Comparison of ENCODE assay signal across 32 cellular contexts in genomic region chr7:84591897-84592296, GRCh38.
DNase-seq lines count a peak whose midpoint lies in the region; ATAC-seq, FAIRE-seq and TF ChIP-seq lines count a peak whose summit lies in the region.
"Had no signal": no experiment of that assay in that cellular context is flagged by ENCODE, and none has a peak within 500 bp of the region (broad histone marks: within the 10 kb centered on the region; RNA-seq: fewer than 3 reads in every experiment).

No MANE protein-coding gene starts in this region.

- no peaks in the 10 kb centered on the region for H4K20me1 ChIP-seq in HepG2 (ENCODE audit: insufficient read depth, low read length)
- no peaks in the 10 kb centered on the region for H4K20me1 ChIP-seq in GM12878 (ENCODE audit: control insufficient read depth, insufficient read depth)
- H4K20me1 ChIP-seq: BLaER1; BLaER1 treated with 17β-estradiol and CSF1 and Interleukin-3, amounts not matched to agents 10 nM and 100 nM had no signal

- no peaks in the 10 kb centered on the region for H3K4me1 ChIP-seq in HepG2 (ENCODE audit: insufficient read depth, low read length)
- no peaks in the 10 kb centered on the region for H3K4me1 ChIP-seq in right lobe of liver
- no peaks in the 10 kb centered on the region for H3K4me1 ChIP-seq in GM12878 (ENCODE audit: control insufficient read depth, insufficient read depth, low read length)
- H3K4me1 ChIP-seq: A549; BE2C; BLaER1; BLaER1 treated with 17β-estradiol and CSF1 and Interleukin-3, amounts not matched to agents 10 nM and 100 nM; Caco-2 had no signal

- H2AFZ ChIP-seq in HepG2 (ENCODE audit: low read length) = no peak overlapping the region
- H2AFZ ChIP-seq in GM12878 (ENCODE audit: control insufficient read depth, low read depth, low read length) = no peak overlapping the region

- peaks cover 6% of the 10 kb centered on the region for H3K36me3 Mint-ChIP-seq in chondrocyte (ENCODE audit: low read depth)
- H3K36me3 Mint-ChIP-seq: CD14-positive monocyte; CD4-positive, alpha-beta memory T cell; CD4-positive, CD25-positive, alpha-beta regulatory T cell; CD8-positive, alpha-beta memory T cell; CD8-positive, alpha-beta T cell had no signal

- H3K9me3 Mint-ChIP-seq in chondrocyte (ENCODE audit: low read depth) = peaks cover 14% of the 10 kb centered on the region
- H3K9me3 Mint-ChIP-seq: CD4-positive, alpha-beta T cell; CD8-positive, alpha-beta T cell had no signal

- no peak overlapping the region for H3K4me3 Mint-ChIP-seq in chondrocyte (ENCODE audit: unreplicated experiment)
- H3K4me3 Mint-ChIP-seq: B cell; CD14-positive monocyte; CD4-positive, alpha-beta memory T cell; CD4-positive, alpha-beta T cell; CD4-positive, CD25-positive, alpha-beta regulatory T cell; CD8-positive, alpha-beta memory T cell; CD8-positive, alpha-beta T cell had no signal

- no peak overlapping the region for H3K27ac Mint-ChIP-seq in chondrocyte (ENCODE audit: unreplicated experiment)
- H3K27ac Mint-ChIP-seq: B cell; CD14-positive monocyte; CD4-positive, alpha-beta memory T cell; CD4-positive, alpha-beta T cell; CD4-positive, CD25-positive, alpha-beta regulatory T cell; CD8-positive, alpha-beta memory T cell; CD8-positive, alpha-beta T cell had no signal

- intact Hi-C loops in HepG2 (cut with micrococcal nuclease; ENCODE audit: unreplicated experiment) (no loop called here), right lobe of liver (cut with DNase I) (no loop called here), GM12878 (cut with micrococcal nuclease; ENCODE audit: unreplicated experiment) (no loop called here)

- SMC1A ChIA-PET in GM12878 (lab: Charles Lee; ENCODE audit: uncharacterized antibody, unreplicated experiment) = no interaction called here

- H3K4me3 ChIP-seq in HepG2 (replicated peaks in 1 of 3; ENCODE audit: insufficient read depth in 1 of 3, low read depth in 2 of 3, low read length in 3 of 3) (no peak overlapping the region), right lobe of liver (no peak overlapping the region), GM12878 (no peak overlapping the region)
- H3K4me3 ChIP-seq: A549; BLaER1; BLaER1 treated with 17β-estradiol and CSF1 and Interleukin-3, amounts not matched to agents 10 nM and 100 nM had no signal

- in situ Hi-C loops in HepG2 (cut with HindIII; ENCODE audit: extremely low pct_ligation_motif_present, low pct_unique_long_range_greater_than_20kb) (no loop called here), GM12878 (cut with MboI) (no loop called here)

- BruUV-seq in HepG2 (replicated peaks; lab: Mats Ljungman, UMichigan) = no TSS peak
- BruUV-seq in GM12878 (replicated peaks; lab: Mats Ljungman, UMichigan) = no TSS peak

- no peak for TF ChIP-seq CTCF in HepG2 (CRISPR knock-in tag; IDR thresholded peaks at IDR 0.05)
- TF ChIP-seq CTCF in right lobe of liver (IDR thresholded peaks at IDR 0.05) = no peak
- TF ChIP-seq CTCF in GM12878 (IDR thresholded peaks at IDR 0.05 in 2 of 3, conservative IDR thresholded peaks at IDR 0.05 in 1 of 3; ENCODE audit: control insufficient read depth in 2 of 3, extremely low read depth in 1 of 3, insufficient read depth in 1 of 3, low read depth in 3 of 3, low read length in 3 of 3) = no peak
- TF ChIP-seq CTCF in chondrocyte (IDR thresholded peaks at IDR 0.05) = no peak

- no peaks in the 10 kb centered on the region for H3K4me1 Mint-ChIP-seq in chondrocyte (ENCODE audit: low read depth)
- H3K4me1 Mint-ChIP-seq: B cell; CD14-positive monocyte; CD4-positive, alpha-beta memory T cell; CD4-positive, CD25-positive, alpha-beta regulatory T cell; CD8-positive, alpha-beta memory T cell had no signal

- TF ChIP-seq EP300 in HepG2 (IDR thresholded peaks at IDR 0.05; ENCODE audit: low read depth in 2 of 2, low read length in 2 of 2) (no peak), HepG2 (CRISPR knock-in tag; IDR thresholded peaks at IDR 0.05; ENCODE audit: borderline replicate concordance) (no peak), GM12878 (IDR thresholded peaks at IDR 0.05; ENCODE audit: borderline replicate concordance in 1 of 2, control insufficient read depth in 1 of 2, low read depth in 2 of 2, low read length in 2 of 2) (no peak)

- H3K27me3 Mint-ChIP-seq in chondrocyte (ENCODE audit: low read depth) = no peaks in the 10 kb centered on the region
- H3K27me3 Mint-ChIP-seq: B cell; CD4-positive, alpha-beta memory T cell; CD4-positive, alpha-beta T cell; CD4-positive, CD25-positive, alpha-beta regulatory T cell; CD8-positive, alpha-beta memory T cell had no signal

- H3K9ac ChIP-seq in HepG2 (ENCODE audit: insufficient read depth, low read depth, low read length) (no peak overlapping the region), GM12878 (ENCODE audit: control insufficient read depth, insufficient read depth, low read length) (no peak overlapping the region)
- H3K9ac ChIP-seq: BLaER1; BLaER1 treated with 17β-estradiol and CSF1 and Interleukin-3, amounts not matched to agents 10 nM and 100 nM had no signal

- no peak for ATAC-seq in HepG2
- no peak for ATAC-seq in right lobe of liver
- ATAC-seq in GM12878 = no peak
- ATAC-seq: A549; CD8-positive, alpha-beta T cell had no signal

- no peak overlapping the region for H3K27ac ChIP-seq in HepG2 (ENCODE audit: extremely low read length, insufficient read depth, low read length)
- no peak overlapping the region for H3K27ac ChIP-seq in right lobe of liver
- no peak overlapping the region for H3K27ac ChIP-seq in GM12878 (ENCODE audit: control insufficient read depth, insufficient read depth)
- H3K27ac ChIP-seq: 22Rv1; A549; BLaER1; BLaER1 treated with 17β-estradiol and CSF1 and Interleukin-3, amounts not matched to agents 10 nM and 100 nM; C4-2B had no signal

- WGBS in HepG2 (ENCODE audit: low lambda C conversion rate) = 8% methylated on average over 2 of the region's 2 CpGs
- 50% methylated on average over 2 of the region's 2 CpGs for WGBS in right lobe of liver (ENCODE audit: insufficient coverage, low coverage, low lambda C conversion rate, missing lambda C conversion rate)
- 36% methylated on average over 2 of the region's 2 CpGs for WGBS in GM12878 (ENCODE audit: insufficient coverage, insufficient replicate concordance, low lambda C conversion rate, missing lambda C conversion rate)

- TF ChIP-seq RAD21 in HepG2 (CRISPR knock-in tag; IDR thresholded peaks at IDR 0.05) = no peak
- no peak for TF ChIP-seq RAD21 in GM12878 (IDR thresholded peaks at IDR 0.05; ENCODE audit: insufficient read depth, low read depth, low read length)

- FAIRE-seq in HepG2 (lab: Jason Lieb, UNC) (no peak), GM12878 (lab: Jason Lieb, UNC) (no peak)
- FAIRE-seq: A204.1, A549, D721Med had no signal

- no peaks in the 10 kb centered on the region for H3K79me2 ChIP-seq in HepG2 (ENCODE audit: insufficient read depth, low read length)
- H3K79me2 ChIP-seq in GM12878 (ENCODE audit: control insufficient read depth, insufficient read depth, low read length) = no peaks in the 10 kb centered on the region

- TF ChIP-seq POLR2A in HepG2 (IDR thresholded peaks at IDR 0.05; ENCODE audit: insufficient read depth in 1 of 2, low read depth in 2 of 2, low read length in 2 of 2) (no peak), right lobe of liver (IDR thresholded peaks at IDR 0.05) (no peak), GM12878 (IDR thresholded peaks at IDR 0.05; ENCODE audit: low read depth, low read length) (no peak)

- H3K27me3 ChIP-seq in HepG2 (ENCODE audit: control insufficient read depth in 1 of 2, insufficient read depth in 2 of 2, low read length in 2 of 2) (no peaks in the 10 kb centered on the region), right lobe of liver (no peaks in the 10 kb centered on the region), GM12878 (replicated peaks in 1 of 2; ENCODE audit: control insufficient read depth in 2 of 2, insufficient read depth in 2 of 2, low read length in 1 of 2) (no peaks in the 10 kb centered on the region)
- H3K27me3 ChIP-seq: BE2C; BLaER1; BLaER1 treated with 17β-estradiol and CSF1 and Interleukin-3, amounts not matched to agents 10 nM and 100 nM had no signal

- RAD21 ChIA-PET in GM12878 (lab: Charles Lee; ENCODE audit: unreplicated experiment) = no interaction called here

- POLR2A ChIA-PET in HepG2 (lab: Yijun Ruan, JAX) = no interaction called here
- POLR2A ChIA-PET in GM12878 (lab: Charles Lee) = no interaction called here

- CTCF ChIA-PET in HepG2 (lab: Yijun Ruan, JAX; ENCODE audit: low intra/inter-chr PET ratio, low total read pairs) = no interaction called here
- CTCF ChIA-PET in GM12878 (lab: Yijun Ruan, JAX) = no interaction called here

- DNase-seq in HepG2 (ENCODE audit: low spot score) (no peak), right lobe of liver (no peak), GM12878 (ENCODE audit: low read depth, low spot score) (no peak), chondrocyte (ENCODE audit: low spot score) (no peak)
- DNase-seq: 8988T; ACHN; AML-193; BE2C; C1 segment of cervical spinal cord; Caco-2; Calu3; CD4-positive, alpha-beta memory T cell; CD4-positive, alpha-beta T cell; CD4-positive, CD25-positive, alpha-beta regulatory T cell; CD8-positive, alpha-beta memory T cell; CD8-positive, alpha-beta T cell; COR-L47; DMS 273 treated with DMSO at 0.1 percent for 48 hours; DMS153; DMS79; DMS79 treated with DMSO at 0.1 percent for 48 hours; DND-41; EL had no signal

- H3K4me2 ChIP-seq in HepG2 (ENCODE audit: low read depth, low read length) = no peak overlapping the region
- H3K4me2 ChIP-seq in GM12878 (ENCODE audit: control insufficient read depth, insufficient read depth) = no peak overlapping the region
- H3K4me2 ChIP-seq: A549; BLaER1; BLaER1 treated with 17β-estradiol and CSF1 and Interleukin-3, amounts not matched to agents 10 nM and 100 nM had no signal

- no peaks in the 10 kb centered on the region for H3K36me3 ChIP-seq in HepG2 (replicated peaks in 1 of 2; ENCODE audit: control insufficient read depth in 1 of 2, insufficient read depth in 2 of 2, low read length in 2 of 2)
- no peaks in the 10 kb centered on the region for H3K36me3 ChIP-seq in right lobe of liver
- H3K36me3 ChIP-seq in GM12878 (ENCODE audit: control insufficient read depth in 2 of 2, insufficient read depth in 2 of 2, low read length in 1 of 2) = no peaks in the 10 kb centered on the region
- H3K36me3 ChIP-seq: BE2C; BLaER1; BLaER1 treated with 17β-estradiol and CSF1 and Interleukin-3, amounts not matched to agents 10 nM and 100 nM had no signal

- H3K9me3 ChIP-seq in HepG2 (ENCODE audit: low read length) (no peaks in the 10 kb centered on the region), right lobe of liver (no peaks in the 10 kb centered on the region), GM12878 (replicated peaks; ENCODE audit: control insufficient read depth, insufficient read depth, low read length) (no peaks in the 10 kb centered on the region)
- H3K9me3 ChIP-seq: A549; BE2C; BLaER1; BLaER1 treated with 17β-estradiol and CSF1 and Interleukin-3, amounts not matched to agents 10 nM and 100 nM; Caco-2 had no signal

TF ChIP-seq in HepG2, 621 proteins besides CTCF, POLR2A, EP300 and RAD21 (continues in another document):
- TF ChIP-seq ZNF850 (CRISPR knock-in tag; conservative IDR thresholded peaks at IDR 0.05) = no peak
- TF ChIP-seq KDM5A (IDR thresholded peaks at IDR 0.05; ENCODE audit: borderline replicate concordance, low read length) = no peak
- no peak for TF ChIP-seq NFKBIZ (CRISPR knock-in tag; IDR thresholded peaks at IDR 0.05)

TF ChIP-seq in GM12878, 131 proteins besides CTCF, POLR2A, EP300 and RAD21 (continues in another document):
- no peak for TF ChIP-seq SUPT20H (IDR thresholded peaks at IDR 0.05; ENCODE audit: borderline replicate concordance, control insufficient read depth, low read depth, low read length)
- no peak for TF ChIP-seq SREBF1 (IDR thresholded peaks at IDR 0.05; ENCODE audit: low read length)
- no peak for TF ChIP-seq YY1 (IDR thresholded peaks at IDR 0.05; ENCODE audit: low read depth, low read length)
